11 cellular contexts compared by ENCODE assay signal in genomic region chr13:100987993-100988392, GRCh38.
DNase-seq lines count a peak whose midpoint lies in the region; ATAC-seq and TF ChIP-seq lines count a peak whose summit lies in the region.
"Had no signal": no experiment of that assay in that cellular context is flagged by ENCODE, and none has a peak within 500 bp of the region (broad histone marks: within the 10 kb centered on the region; RNA-seq: fewer than 3 reads in every experiment).

No MANE protein-coding gene starts in this region.

- peaks cover 17% of the 10 kb centered on the region for H3K4me1 Mint-ChIP-seq in GM23338
- H3K4me1 Mint-ChIP-seq: T-cell had no signal

- H3K27me3 ChIP-seq in GM23338 (ENCODE audit: insufficient read depth) (no peaks in the 10 kb centered on the region), PC-3 (ENCODE audit: low read length) (peaks cover 22% of the 10 kb centered on the region), testis (no peaks in the 10 kb centered on the region)
- H3K27me3 ChIP-seq: suprapubic skin had no signal

- H3K27ac ChIP-seq in GM23338 (ENCODE audit: low read depth): 0 out of 2 replicates have a peak overlapping the region, but pooled peaks have one; percentile 47
- no peak overlapping the region for H3K27ac ChIP-seq in PC-3 (ENCODE audit: low read length)
- H3K27ac ChIP-seq in testis: no peak overlapping the region
- H3K27ac ChIP-seq: suprapubic skin had no signal

- no peaks in the 10 kb centered on the region for H4K20me1 ChIP-seq in GM23338 (replicated peaks; ENCODE audit: insufficient read depth)
- H4K20me1 ChIP-seq in PC-3 (ENCODE audit: low read length): no peaks in the 10 kb centered on the region

- intact Hi-C loops in PC-3 (cut with micrococcal nuclease): loop anchor here (2.0 to 10.0 kb wide), 2 partner anchors 265 to 413 kb away; no protein-coding TSS in a partner anchor
- intact Hi-C loops in testis (cut with DNase I; ENCODE audit: low total_unique reads): no loop called here

- H3K4me1 ChIP-seq in GM23338 (ENCODE audit: insufficient read depth) (peaks cover 18% of the 10 kb centered on the region), PC-3 (ENCODE audit: insufficient read depth, low read length) (no peaks in the 10 kb centered on the region), testis (no peaks in the 10 kb centered on the region)
- H3K4me1 ChIP-seq: suprapubic skin had no signal

- 41 to 45% methylated on average over 6 of the region's 6 CpGs for WGBS in testis, 2 donors

- H3K27me3 Mint-ChIP-seq in GM23338 (ENCODE audit: insufficient read depth, low read depth, poor library complexity): peaks cover 6% of the 10 kb centered on the region
- H3K27me3 Mint-ChIP-seq: dendritic cell treated with granulocyte-macrophage colony-stimulating factor and Interleukin-4, amounts not matched to agents 40 ng/mL and 50 ng/mL, for 4 days had no signal

- H3K9me3 ChIP-seq in PC-3 (ENCODE audit: low read length) (no peaks in the 10 kb centered on the region), testis (no peaks in the 10 kb centered on the region)
- H3K9me3 ChIP-seq: suprapubic skin had no signal

- CTCF ChIA-PET in PC-3 (lab: Charles Lee): no interaction called here

- BruUV-seq in PC-3 (replicated peaks; lab: Mats Ljungman, UMichigan): no TSS peak

- peak overlapping the region; percentile 89; the same call in 1 of the 2 replicates for H2AFZ ChIP-seq in GM23338
- H2AFZ ChIP-seq in PC-3 (ENCODE audit: low read length): no peak overlapping the region

- H3K9ac ChIP-seq in PC-3 (ENCODE audit: low read length): no peak overlapping the region

- DNase-seq in GM23338 (ENCODE audit: low spot score) (peak; percentile 48), PC-3 (peak; percentile 27), fibroblast of the aortic adventitia (ENCODE audit: low read depth) (peak; percentile 62), pons (ENCODE audit: low spot score) (peak; percentile 86), testis (no peak), NCI-H2196 treated with DMSO at 0.1 percent for 48 hours (lab: John Stamatoyannopoulos, UW; ENCODE audit: unreplicated experiment) (no peak)
- DNase-seq: kidney glomerular epithelial cell, T-cell had no signal

- H3K27ac Mint-ChIP-seq in GM23338: no peak overlapping the region; the same call in 1 of the 2 replicates
- H3K27ac Mint-ChIP-seq: dendritic cell treated with granulocyte-macrophage colony-stimulating factor and Interleukin-4, amounts not matched to agents 40 ng/mL and 50 ng/mL, for 4 days; T-cell had no signal

- H3K9me2 ChIP-seq in GM23338 (ENCODE audit: insufficient read depth): no peaks in the 10 kb centered on the region
- no peaks in the 10 kb centered on the region for H3K9me2 ChIP-seq in PC-3 (replicated peaks; ENCODE audit: low read length)

- no peak overlapping the region for H3K4me3 ChIP-seq in GM23338
- no peak overlapping the region for H3K4me3 ChIP-seq in PC-3 (ENCODE audit: low read length)
- H3K4me3 ChIP-seq in fibroblast of the aortic adventitia (ENCODE audit: low read depth, low read length): no peak overlapping the region
- H3K4me3 ChIP-seq in testis: no peak overlapping the region
- H3K4me3 ChIP-seq: suprapubic skin had no signal

- peak; percentile 38 to 79 for TF ChIP-seq CTCF in GM23338 (conservative IDR thresholded peaks at IDR 0.05; ENCODE audit: low read depth in 2 of 2)
- peak; percentile 37; the same call in 1 of the 2 replicates for TF ChIP-seq CTCF in PC-3 (conservative IDR thresholded peaks at IDR 0.05; ENCODE audit: low read depth, low read length)
- peak; percentile 47 for TF ChIP-seq CTCF in fibroblast of the aortic adventitia (IDR thresholded peaks at IDR 0.05; ENCODE audit: insufficient read depth, low read length)
- TF ChIP-seq CTCF in testis (IDR thresholded peaks at IDR 0.05): no peak

- peaks cover 25% of the 10 kb centered on the region for H3K9me3 Mint-ChIP-seq in GM23338

- no peak overlapping the region for H3K4me3 Mint-ChIP-seq in GM23338
- H3K4me3 Mint-ChIP-seq: dendritic cell treated with granulocyte-macrophage colony-stimulating factor and Interleukin-4, amounts not matched to agents 40 ng/mL and 50 ng/mL, for 4 days; T-cell had no signal

- H3K36me3 Mint-ChIP-seq in GM23338 (ENCODE audit: low read depth): peaks cover 21% of the 10 kb centered on the region
- H3K36me3 Mint-ChIP-seq: T-cell had no signal

- no peak for TF ChIP-seq POLR2A in testis (IDR thresholded peaks at IDR 0.05)

- H3K36me3 ChIP-seq in GM23338 (ENCODE audit: insufficient read depth) (no peaks in the 10 kb centered on the region), PC-3 (ENCODE audit: low read depth, low read length) (no peaks in the 10 kb centered on the region), testis (ENCODE audit: low read depth, missing control alignments) (no peaks in the 10 kb centered on the region)
- H3K36me3 ChIP-seq: suprapubic skin had no signal

- POLR2A ChIA-PET in PC-3 (lab: Charles Lee; ENCODE audit: unreplicated experiment): no interaction called here

- H3F3A ChIP-seq in GM23338 (replicated peaks; ENCODE audit: low read depth) (no peaks in the 10 kb centered on the region; the same call in 1 of the 2 replicates), PC-3 (ENCODE audit: low read length, unreplicated experiment) (no peaks in the 10 kb centered on the region)

- no peaks in the 10 kb centered on the region for H3K79me2 ChIP-seq in GM23338 (replicated peaks; ENCODE audit: insufficient read depth)
- H3K79me2 ChIP-seq in PC-3 (ENCODE audit: low read length): no peaks in the 10 kb centered on the region

- peak; percentile 94 for ATAC-seq in GM23338
- ATAC-seq in PC-3: peak; percentile 64
- no peak for ATAC-seq in HG02870 (IDR thresholded peaks at IDR 0.05; ENCODE audit: unreplicated experiment)
- ATAC-seq: T-cell had no signal

- H3K4me2 ChIP-seq in GM23338 (no peak overlapping the region), PC-3 (ENCODE audit: low read length) (no peak overlapping the region)

TF ChIP-seq in GM23338, 12 proteins besides CTCF, POLR2A, EP300 and RAD21:
- no peak for TF ChIP-seq ZNF462 (CRISPR knock-in tag; IDR thresholded peaks at IDR 0.05)
- no peak for TF ChIP-seq ZNF114 (CRISPR knock-in tag; IDR thresholded peaks at IDR 0.05)
- no peak for TF ChIP-seq JUNB (IDR thresholded peaks at IDR 0.05; ENCODE audit: unreplicated experiment)
- no peak for TF ChIP-seq NANOG (IDR thresholded peaks at IDR 0.05; ENCODE audit: borderline replicate concordance)

Comparison
In these comparisons a context has a peak if more than half of its experiments do, and no peak if none do; other contexts are left out.
1. DNase-seq: peak in GM23338 (single experiment), PC-3 (single experiment), fibroblast of the aortic adventitia (single experiment) and pons (single experiment); none in testis (single experiment) and NCI-H2196 treated with DMSO at 0.1 percent for 48 hours (single experiment).
2. CTCF ChIP-seq: peak in GM23338 (2 of 2), PC-3 (single experiment) and fibroblast of the aortic adventitia (single experiment); none in testis (0 of 3).